21 cellular contexts compared by ENCODE assay signal in the genomic region with DNA sequence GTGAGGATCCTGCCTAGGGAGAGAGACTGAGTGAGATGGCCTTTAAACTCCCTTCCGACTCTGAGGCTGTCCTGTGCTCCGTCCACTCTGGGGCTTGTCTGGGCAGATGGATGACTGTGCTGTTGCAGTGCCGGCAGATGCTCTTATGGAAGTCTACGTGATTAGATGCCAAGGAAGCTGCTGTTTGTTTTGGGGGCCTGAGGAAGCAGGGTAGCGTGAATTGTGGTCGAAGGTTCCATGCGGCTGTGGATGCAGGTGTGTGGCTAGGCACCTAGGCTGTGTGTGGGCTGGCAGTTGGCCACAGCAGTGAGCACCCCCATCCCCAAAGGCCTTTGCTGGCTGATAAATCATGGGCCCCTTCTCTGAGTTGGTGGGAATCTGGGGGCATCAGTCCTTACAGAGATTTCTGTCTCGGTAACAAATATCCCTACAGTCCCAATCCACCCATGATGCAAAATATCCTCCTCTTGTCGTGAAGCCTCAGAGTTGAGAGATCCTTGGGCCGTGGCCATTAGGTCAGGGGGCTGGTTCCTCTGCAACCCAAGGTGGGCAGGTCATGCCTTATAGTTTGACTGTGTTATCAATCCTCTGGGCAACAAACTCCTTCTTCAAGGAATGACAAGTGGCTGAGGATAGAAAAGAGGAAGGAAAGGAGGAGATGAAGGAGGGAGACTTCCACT. TPM values are rescaled to one million over a fixed set of nuclear protein-coding genes. Genes with fewer than 3 reads are reported as not detected.
DNase-seq lines count a peak whose midpoint lies in the region; ATAC-seq, FAIRE-seq and TF ChIP-seq lines count a peak whose summit lies in the region.
"Had no signal": no experiment of that assay in that cellular context is flagged by ENCODE, and none has a peak within 500 bp of the region (broad histone marks: within the 10 kb centered on the region; RNA-seq: fewer than 3 reads in every experiment).

No MANE protein-coding gene starts in this region.

- ATAC-seq in stimulated activated naive CD8-positive, alpha-beta T cell treated with anti-CD3 and anti-CD28 coated beads, Interleukin-15, amount 100 ng/mL, for 72 hours, result no peak
- no peak for ATAC-seq in naive thymus-derived CD8-positive, alpha-beta T cell
- ATAC-seq: GM23338 had no signal

- DNase-seq in stimulated activated naive CD8-positive, alpha-beta T cell treated with anti-CD3 and anti-CD28 coated beads, Interleukin-15, amount 100 ng/mL, for 72 hours, result no peak
- DNase-seq in astrocyte (ENCODE audit: low read depth) (no peak), DMS53 treated with DMSO at 0.1 percent for 48 hours (lab: John Stamatoyannopoulos, UW; ENCODE audit: unreplicated experiment) (no peak), smooth muscle cell (lab: John Stamatoyannopoulos, UW; ENCODE audit: unreplicated experiment) (no peak), dedifferentiated amniotic fluid mesenchymal stem cell (ENCODE audit: extremely low spot score) (no peak), osteocyte (ENCODE audit: extremely low spot score, unreplicated experiment) (no peak)
- no peak for DNase-seq in naive thymus-derived CD8-positive, alpha-beta T cell
- DNase-seq: AML-193; Calu3; CD4-positive, CD25-positive, alpha-beta regulatory T cell; DMS79 treated with DMSO at 0.1 percent for 48 hours; NCI-H1092; NCI-H1694 treated with DMSO at 0.1 percent for 48 hours; NCI-H345; NCI-H526 treated with DMSO at 0.1 percent for 48 hours had no signal

- peaks cover 13% of the 10 kb centered on the region for H3K4me1 ChIP-seq in astrocyte (ENCODE audit: insufficient read depth, low read length)
- peaks cover 9% of the 10 kb centered on the region for H3K4me1 ChIP-seq in smooth muscle cell (ENCODE audit: low read depth)

- no peak overlapping the region for H2AFZ ChIP-seq in astrocyte (ENCODE audit: low read depth, low read length)
- H2AFZ ChIP-seq in smooth muscle cell (ENCODE audit: low read depth), result no peak overlapping the region
- H2AFZ ChIP-seq: GM23338 had no signal

- no peak overlapping the region for H3K4me3 ChIP-seq in astrocyte (ENCODE audit: insufficient read depth, low read depth, low read length)
- H3K4me3 ChIP-seq in smooth muscle cell, result no peak overlapping the region
- H3K4me3 ChIP-seq: GM23338 had no signal

- no peak for FAIRE-seq in astrocyte (lab: Jason Lieb, UNC)
- FAIRE-seq: G401.6, GM12891 had no signal

- H3K9me3 ChIP-seq in astrocyte (ENCODE audit: insufficient read depth, low read depth, low read length), result no peaks in the 10 kb centered on the region
- H3K9me3 ChIP-seq in smooth muscle cell (replicated peaks; ENCODE audit: low read depth), result no peaks in the 10 kb centered on the region

- peaks cover 35% of the 10 kb centered on the region for H3K36me3 Mint-ChIP-seq in stimulated activated naive CD8-positive, alpha-beta T cell treated with anti-CD3 and anti-CD28 coated beads, Interleukin-15, Interleukin-2, amounts not matched to agents 100 ng/mL and 50 ng/mL, for 24 hours (ENCODE audit: low read depth)
- H3K36me3 Mint-ChIP-seq in astrocyte (ENCODE audit: low read depth, unreplicated experiment) (peaks cover 7% of the 10 kb centered on the region), osteocyte (ENCODE audit: unreplicated experiment) (no peaks in the 10 kb centered on the region)
- peaks cover 0 to 86% (median 9%) of the 10 kb centered on the region in 3 donors for H3K36me3 Mint-ChIP-seq in naive thymus-derived CD8-positive, alpha-beta T cell

- TF ChIP-seq CTCF in astrocyte (IDR thresholded peaks at IDR 0.05; ENCODE audit: insufficient read depth, low read depth, low read length), result no peak
- no peak for TF ChIP-seq CTCF in smooth muscle cell (IDR thresholded peaks at IDR 0.05; ENCODE audit: borderline replicate concordance, insufficient read depth, poor library complexity, severe bottlenecking)
- no peak for TF ChIP-seq CTCF in osteocyte (IDR thresholded peaks at IDR 0.05)

- no peaks in the 10 kb centered on the region for H3F3A ChIP-seq in smooth muscle cell (ENCODE audit: low read depth)

- H3K27me3 ChIP-seq in astrocyte (ENCODE audit: insufficient read depth, low read length), result no peaks in the 10 kb centered on the region
- H3K27me3 ChIP-seq in smooth muscle cell (ENCODE audit: low read depth), result no peaks in the 10 kb centered on the region

- H3K27ac ChIP-seq in astrocyte (ENCODE audit: low read depth, low read length) (no peak overlapping the region), smooth muscle cell (ENCODE audit: low read depth) (no peak overlapping the region)
- H3K27ac ChIP-seq: KMS-11, RWPE1 had no signal

- H3K27me3 Mint-ChIP-seq in stimulated activated naive CD8-positive, alpha-beta T cell treated with anti-CD3 and anti-CD28 coated beads, Interleukin-15, Interleukin-2, amounts not matched to agents 100 ng/mL and 50 ng/mL, for 24 hours, result no peaks in the 10 kb centered on the region
- no peaks in the 10 kb centered on the region for H3K27me3 Mint-ChIP-seq in stimulated activated naive CD8-positive, alpha-beta T cell treated with anti-CD3 and anti-CD28 coated beads, Interleukin-15, amount 100 ng/mL, for 72 hours
- H3K27me3 Mint-ChIP-seq in astrocyte (ENCODE audit: low read depth, unreplicated experiment), result peaks cover 4% of the 10 kb centered on the region
- no peaks in the 10 kb centered on the region for H3K27me3 Mint-ChIP-seq in naive thymus-derived CD8-positive, alpha-beta T cell
- no peaks in the 10 kb centered on the region for H3K27me3 Mint-ChIP-seq in osteocyte (ENCODE audit: unreplicated experiment)
- H3K27me3 Mint-ChIP-seq: CD4-positive, CD25-positive, alpha-beta regulatory T cell had no signal

- no peaks in the 10 kb centered on the region for H4K20me1 ChIP-seq in astrocyte (ENCODE audit: insufficient read depth, low read length)
- no peaks in the 10 kb centered on the region for H4K20me1 ChIP-seq in smooth muscle cell (ENCODE audit: low read depth)

- POLR2A ChIA-PET in naive thymus-derived CD8-positive, alpha-beta T cell (lab: Charles Lee), result no interaction called here

- no peak overlapping the region for H3K9ac ChIP-seq in astrocyte (ENCODE audit: low read length)
- H3K9ac ChIP-seq in smooth muscle cell (ENCODE audit: low read depth), result no peak overlapping the region
- H3K9ac ChIP-seq: KMS-11 had no signal

- H3K9me3 Mint-ChIP-seq in stimulated activated naive CD8-positive, alpha-beta T cell treated with anti-CD3 and anti-CD28 coated beads, Interleukin-15, Interleukin-2, amounts not matched to agents 100 ng/mL and 50 ng/mL, for 24 hours, result no peaks in the 10 kb centered on the region
- H3K9me3 Mint-ChIP-seq in stimulated activated naive CD8-positive, alpha-beta T cell treated with anti-CD3 and anti-CD28 coated beads, Interleukin-15, amount 100 ng/mL, for 72 hours, result no peaks in the 10 kb centered on the region
- H3K9me3 Mint-ChIP-seq in astrocyte (ENCODE audit: unreplicated experiment), result peaks cover 2% of the 10 kb centered on the region
- H3K9me3 Mint-ChIP-seq in naive thymus-derived CD8-positive, alpha-beta T cell, result no peaks in the 10 kb centered on the region
- no peaks in the 10 kb centered on the region for H3K9me3 Mint-ChIP-seq in osteocyte (ENCODE audit: unreplicated experiment)
- H3K9me3 Mint-ChIP-seq: CD4-positive, CD25-positive, alpha-beta regulatory T cell had no signal

- H3K36me3 ChIP-seq in astrocyte (ENCODE audit: insufficient read depth, low read length) (no peaks in the 10 kb centered on the region), smooth muscle cell (ENCODE audit: low read depth) (no peaks in the 10 kb centered on the region)

- WGBS in smooth muscle cell (ENCODE audit: low lambda C conversion rate), result 94% methylated on average over 10 of the region's 10 CpGs

- H3K79me2 ChIP-seq in astrocyte (ENCODE audit: insufficient read depth, low read length) (no peaks in the 10 kb centered on the region), smooth muscle cell (ENCODE audit: low read depth) (no peaks in the 10 kb centered on the region)

- no peak overlapping the region for H3K4me3 Mint-ChIP-seq in stimulated activated naive CD8-positive, alpha-beta T cell treated with anti-CD3 and anti-CD28 coated beads, Interleukin-15, Interleukin-2, amounts not matched to agents 100 ng/mL and 50 ng/mL, for 24 hours
- no peak overlapping the region for H3K4me3 Mint-ChIP-seq in stimulated activated naive CD8-positive, alpha-beta T cell treated with anti-CD3 and anti-CD28 coated beads, Interleukin-15, amount 100 ng/mL, for 72 hours
- H3K4me3 Mint-ChIP-seq in astrocyte (ENCODE audit: unreplicated experiment) (no peak overlapping the region), osteocyte (ENCODE audit: unreplicated experiment) (no peak overlapping the region)
- H3K4me3 Mint-ChIP-seq in naive thymus-derived CD8-positive, alpha-beta T cell, result no peak overlapping the region
- H3K4me3 Mint-ChIP-seq: CD4-positive, CD25-positive, alpha-beta regulatory T cell; GM23338 had no signal

- peaks cover 27% of the 10 kb centered on the region for H3K4me1 Mint-ChIP-seq in stimulated activated naive CD8-positive, alpha-beta T cell treated with anti-CD3 and anti-CD28 coated beads, Interleukin-15, Interleukin-2, amounts not matched to agents 100 ng/mL and 50 ng/mL, for 24 hours (ENCODE audit: low read depth)
- peaks cover 35% of the 10 kb centered on the region for H3K4me1 Mint-ChIP-seq in stimulated activated naive CD8-positive, alpha-beta T cell treated with anti-CD3 and anti-CD28 coated beads, Interleukin-15, amount 100 ng/mL, for 72 hours
- H3K4me1 Mint-ChIP-seq in astrocyte (ENCODE audit: low read depth, unreplicated experiment), result peaks cover 11% of the 10 kb centered on the region
- peaks cover 10 to 28% (median 14%) of the 10 kb centered on the region in 4 donors for H3K4me1 Mint-ChIP-seq in naive thymus-derived CD8-positive, alpha-beta T cell
- H3K4me1 Mint-ChIP-seq in osteocyte (ENCODE audit: unreplicated experiment), result peaks cover 22% of the 10 kb centered on the region

- H3K4me2 ChIP-seq in astrocyte (ENCODE audit: low read length) (no peak overlapping the region), smooth muscle cell (no peak overlapping the region)
- H3K4me2 ChIP-seq: GM23338, KMS-11 had no signal

- H3K27ac Mint-ChIP-seq in stimulated activated naive CD8-positive, alpha-beta T cell treated with anti-CD3 and anti-CD28 coated beads, Interleukin-15, Interleukin-2, amounts not matched to agents 100 ng/mL and 50 ng/mL, for 24 hours, result peak overlapping the region; percentile 0
- peak overlapping the region in 1 of 2 donors; percentile 36 for H3K27ac Mint-ChIP-seq in stimulated activated naive CD8-positive, alpha-beta T cell treated with anti-CD3 and anti-CD28 coated beads, Interleukin-15, amount 100 ng/mL, for 72 hours
- peak overlapping the region; percentile 20 for H3K27ac Mint-ChIP-seq in astrocyte (ENCODE audit: unreplicated experiment)
- H3K27ac Mint-ChIP-seq in naive thymus-derived CD8-positive, alpha-beta T cell, result peak overlapping the region in 6 of 10 donors; percentile 8 to 62 (median 26)
- H3K27ac Mint-ChIP-seq in osteocyte (ENCODE audit: unreplicated experiment), result no peak overlapping the region
- H3K27ac Mint-ChIP-seq: GM23338 had no signal

RNA-seq across cellular contexts. Expression of a gene that starts 31.2 kb away (rescaled TPM):
- total RNA-seq in astrocyte (4.3 and 5.6 TPM in 2 replicates), smooth muscle cell (3.6 and 3.9 TPM in 2 replicates), osteocyte (5.3 and 6.2 TPM in 2 replicates)
- 10 to 100 TPM; 24.9 to 28.0 TPM for total RNA-seq in naive thymus-derived CD8-positive, alpha-beta T cell
- polyA plus RNA-seq in naive thymus-derived CD8-positive, alpha-beta T cell, result 10 to 100 TPM in 2 of 3 donors, 1 to 10 TPM in 1; 4.3 to 14.2 (median 10.6) TPM
- 0.67 and 2.1 TPM in 2 replicates for polyA plus RNA-seq in smooth muscle cell

RNA-seq across cellular contexts. Expression of a gene that starts 54.7 kb away (rescaled TPM):
- total RNA-seq in astrocyte (25.4 and 31.2 TPM in 2 replicates), smooth muscle cell (24.4 and 26.6 TPM in 2 replicates), osteocyte (28.7 and 30.0 TPM in 2 replicates)
- 10 to 100 TPM; 18.8 to 19.3 TPM for total RNA-seq in naive thymus-derived CD8-positive, alpha-beta T cell
- polyA plus RNA-seq in naive thymus-derived CD8-positive, alpha-beta T cell, result 10 to 100 TPM; 20.5 to 22.9 (median 22.8) TPM
- 16.2 and 26.1 TPM in 2 replicates for polyA plus RNA-seq in smooth muscle cell
